In genomic region chr7:159014297-159015062, GRCh38 we compare ENCODE assay signal across 17 cellular contexts.
DNase-seq lines count a peak whose midpoint lies in the region; ATAC-seq and TF ChIP-seq lines count a peak whose summit lies in the region.
"Had no signal": no experiment of that assay in that cellular context is flagged by ENCODE, and none has a peak within 500 bp of the region (broad histone marks: within the 10 kb centered on the region; RNA-seq: fewer than 3 reads in every experiment).

No MANE protein-coding gene starts in this region.

- H3K4me3 Mint-ChIP-seq in natural killer cell treated with Interleukin-12 subunit alpha and Interleukin-12 subunit beta and Interleukin-15 and Interleukin-18, amount 100 ng/mL, for 72 hours = no peak overlapping the region
- H3K4me3 Mint-ChIP-seq: brain, natural killer cell had no signal

- H3K9me3 ChIP-seq in heart left ventricle (no peaks in the 10 kb centered on the region), left ventricle myocardium inferior (replicated peaks) (no peaks in the 10 kb centered on the region), aorta (ENCODE audit: control insufficient read depth, low read length) (no peaks in the 10 kb centered on the region)
- H3K9me3 ChIP-seq: SJCRH30 had no signal

- no peak overlapping the region for H3K4me3 ChIP-seq in heart left ventricle
- H3K4me3 ChIP-seq in left ventricle myocardium inferior = no peak overlapping the region
- H3K4me3 ChIP-seq in rectal smooth muscle tissue (ENCODE audit: low read length) = no peak overlapping the region
- H3K4me3 ChIP-seq in aorta (ENCODE audit: low read length in 2 of 2) = no peak overlapping the region
- H3K4me3 ChIP-seq: K562, SJCRH30 had no signal

- ATAC-seq in heart left ventricle = no peak
- no peak for ATAC-seq in left cardiac atrium
- no peak for ATAC-seq in aorta (ENCODE audit: low FRiP score)
- no peak for ATAC-seq in natural killer cell treated with Interleukin-12 subunit alpha and Interleukin-12 subunit beta and Interleukin-15 and Interleukin-18, amount 100 ng/mL, for 72 hours
- no peak for ATAC-seq in GM21529 (IDR thresholded peaks at IDR 0.05; ENCODE audit: unreplicated experiment)
- ATAC-seq: natural killer cell had no signal

- TF ChIP-seq POLR2A in heart left ventricle (IDR thresholded peaks at IDR 0.05) = no peak

- DNase-seq in heart left ventricle (peak in 1 of 5 donors; percentile 51), left cardiac atrium (no peak), left ventricle myocardium inferior (no peak), aorta (no peak), T-helper 2 cell (no peak)
- DNase-seq in natural killer cell treated with Interleukin-12 subunit alpha and Interleukin-12 subunit beta and Interleukin-15 and Interleukin-18, amount 100 ng/mL, for 72 hours (ENCODE audit: low spot score) = no peak
- DNase-seq: activated CD8-positive, alpha-beta memory T cell treated with anti-CD3 and anti-CD28 coated beads, Interleukin-2, amount 50 U/mL, for 4 hours; natural killer cell; NCI-H69; stimulated activated CD4-positive, alpha-beta T cell treated with anti-CD3 and anti-CD28 coated beads, Interleukin-4, amount 100 ng/mL, for 1 hour; WERI-Rb-1 had no signal

- 86 to 91% (median 89%) methylated on average over 17 to 20 of the region's 20 CpGs for WGBS in heart left ventricle, 4 donors
- 51 to 58% methylated on average over 20 of the region's 20 CpGs for WGBS in aorta, 2 donors

- peak overlapping the region; percentile 17 to 88 (median 78) for H3K27ac ChIP-seq in heart left ventricle
- peak overlapping the region; percentile 92 for H3K27ac ChIP-seq in left ventricle myocardium inferior (replicated peaks)
- peak overlapping the region; percentile 6 for H3K27ac ChIP-seq in rectal smooth muscle tissue (ENCODE audit: low read depth, low read length)
- H3K27ac ChIP-seq in aorta (ENCODE audit: low read depth in 1 of 2, low read length in 2 of 2) = peak overlapping the region; percentile 64 to 96
- H3K27ac ChIP-seq: SJCRH30, WERI-Rb-1 had no signal

- peaks cover 0 to 5% of the 10 kb centered on the region in 2 donors for H3K4me1 Mint-ChIP-seq in natural killer cell treated with Interleukin-12 subunit alpha and Interleukin-12 subunit beta and Interleukin-15 and Interleukin-18, amount 100 ng/mL, for 72 hours (ENCODE audit: low read depth in 2 of 2)

- H3K27ac Mint-ChIP-seq in natural killer cell treated with Interleukin-12 subunit alpha and Interleukin-12 subunit beta and Interleukin-15 and Interleukin-18, amount 100 ng/mL, for 72 hours = no peak overlapping the region
- H3K27ac Mint-ChIP-seq: natural killer cell had no signal

- H3K9me3 Mint-ChIP-seq in natural killer cell treated with Interleukin-12 subunit alpha and Interleukin-12 subunit beta and Interleukin-15 and Interleukin-18, amount 100 ng/mL, for 72 hours = no peaks in the 10 kb centered on the region
- H3K9me3 Mint-ChIP-seq: activated T-helper 2 cell treated with anti-CD3 and anti-CD28 coated beads, Interferon-gamma antibody, Interleukin-2, Interleukin-4, amounts not matched to agents 10 μg/mL and 5 μg/mL and 100 μg/mL, durations not matched to agents 14 hours and 24 hours and 36 hours; natural killer cell had no signal

- no peaks in the 10 kb centered on the region for H3K36me3 ChIP-seq in heart left ventricle
- no peaks in the 10 kb centered on the region for H3K36me3 ChIP-seq in left ventricle myocardium inferior
- H3K36me3 ChIP-seq in rectal smooth muscle tissue (ENCODE audit: control insufficient read depth, insufficient read depth, low read length) = no peaks in the 10 kb centered on the region
- H3K36me3 ChIP-seq in aorta (ENCODE audit: control insufficient read depth in 1 of 2, insufficient read depth in 2 of 2, low read length in 1 of 2) = no peaks in the 10 kb centered on the region
- H3K36me3 ChIP-seq: WERI-Rb-1 had no signal

- intact Hi-C loops in heart left ventricle (cut with DNase I) = loop anchor here in 1 of 10 donors (5.0 kb wide), 1 partner anchor 128 kb away; the partner anchor contains the start of gene VIPR2
- intact Hi-C loops in left cardiac atrium (cut with DNase I) = no loop called here
- intact Hi-C loops in left ventricle myocardium inferior (cut with micrococcal nuclease) = no loop called here
- intact Hi-C loops in aorta (cut with DNase I) = loop anchor here (2.0 to 5.0 kb wide), 2 partner anchors 84 to 88 kb away; no protein-coding TSS in a partner anchor

- no peak for TF ChIP-seq CTCF in heart left ventricle (IDR thresholded peaks at IDR 0.05)
- no peak for TF ChIP-seq CTCF in left ventricle myocardium inferior (IDR thresholded peaks at IDR 0.05; ENCODE audit: borderline replicate concordance)

- no peaks in the 10 kb centered on the region for H3K36me3 Mint-ChIP-seq in natural killer cell treated with Interleukin-12 subunit alpha and Interleukin-12 subunit beta and Interleukin-15 and Interleukin-18, amount 100 ng/mL, for 72 hours
- H3K36me3 Mint-ChIP-seq: brain, natural killer cell had no signal

- H3K4me1 ChIP-seq in heart left ventricle (peaks cover 0 to 45% (median 24%) of the 10 kb centered on the region in 12 donors), left ventricle myocardium inferior (peaks cover 54% of the 10 kb centered on the region), rectal smooth muscle tissue (ENCODE audit: control insufficient read depth, insufficient read depth, low read length) (peaks cover 13% of the 10 kb centered on the region), aorta (ENCODE audit: control insufficient read depth in 1 of 2, insufficient read depth in 2 of 2, low read length in 2 of 2) (peaks cover 4 to 5% of the 10 kb centered on the region in 2 donors)

- H3K27me3 ChIP-seq in heart left ventricle (no peaks in the 10 kb centered on the region), left ventricle myocardium inferior (ENCODE audit: low read depth) (no peaks in the 10 kb centered on the region), rectal smooth muscle tissue (ENCODE audit: control insufficient read depth, insufficient read depth, low read length) (no peaks in the 10 kb centered on the region), aorta (ENCODE audit: control insufficient read depth in 1 of 2, insufficient read depth in 2 of 2, low read length in 1 of 2) (no peaks in the 10 kb centered on the region)
- H3K27me3 ChIP-seq: SJCRH30 had no signal

- peaks cover 7 to 22% of the 10 kb centered on the region in 2 donors for H3K27me3 Mint-ChIP-seq in natural killer cell treated with Interleukin-12 subunit alpha and Interleukin-12 subunit beta and Interleukin-15 and Interleukin-18, amount 100 ng/mL, for 72 hours

- no peak overlapping the region for H3K9ac ChIP-seq in rectal smooth muscle tissue (ENCODE audit: low read length)

Comparison
In these comparisons a context has a peak if more than half of its experiments do, and no peak if none do; other contexts are left out.
1. H3K27ac ChIP-seq: peak in every context shown above with its lines; median percentile 92 in left ventricle myocardium inferior; 80 in aorta; 78 in heart left ventricle; 6 in rectal smooth muscle tissue.
2. intact Hi-C loops: an anchor here in aorta (2.0 to 5.0 kb wide); none called in left cardiac atrium and left ventricle myocardium inferior.